Comparison of ENCODE assay signal across 9 cellular contexts in the genomic region with DNA sequence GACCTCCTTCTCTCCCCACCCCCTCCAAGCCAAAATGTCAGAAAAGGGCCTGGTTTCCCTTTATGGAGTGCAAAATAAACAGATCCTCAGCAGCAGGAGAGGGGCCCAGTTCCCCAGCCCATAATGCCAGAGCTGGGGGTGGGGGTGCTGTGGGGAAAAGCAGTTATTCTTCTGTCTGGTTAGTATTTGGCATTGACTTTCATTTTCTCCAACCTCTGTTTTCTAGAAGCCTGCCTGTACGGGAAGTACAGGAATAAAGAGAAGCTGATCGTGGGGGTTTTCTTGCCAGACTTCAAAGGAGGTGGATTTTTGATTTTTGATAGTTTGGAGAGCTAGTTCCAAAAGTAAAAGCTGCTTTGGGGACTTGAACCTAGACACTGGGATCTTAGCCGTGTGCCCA. TPM values are rescaled to one million over a fixed set of nuclear protein-coding genes. Genes with fewer than 3 reads are reported as not detected.
DNase-seq lines count a peak whose midpoint lies in the region; ATAC-seq, FAIRE-seq and TF ChIP-seq lines count a peak whose summit lies in the region.
"Had no signal": no experiment of that assay in that cellular context is flagged by ENCODE, and none has a peak within 500 bp of the region (broad histone marks: within the 10 kb centered on the region; RNA-seq: fewer than 3 reads in every experiment).

No MANE protein-coding gene starts in this region.

- H3K27me3 Mint-ChIP-seq in effector memory CD8-positive, alpha-beta T cell: no peaks in the 10 kb centered on the region

- H3K36me3 ChIP-seq in OCI-LY1 (ENCODE audit: insufficient read depth, low read length): peaks cover 13% of the 10 kb centered on the region; the same call in 1 of the 2 replicates
- no peaks in the 10 kb centered on the region for H3K36me3 ChIP-seq in rectal smooth muscle tissue (ENCODE audit: control insufficient read depth, insufficient read depth, low read length)

- peak overlapping the region; percentile 94 to 98 for H3K27ac Mint-ChIP-seq in effector memory CD8-positive, alpha-beta T cell

- no peaks in the 10 kb centered on the region for H3K9me3 Mint-ChIP-seq in effector memory CD8-positive, alpha-beta T cell

- H3K4me3 ChIP-seq in GM12864 (ENCODE audit: low read depth, low read length): peak overlapping the region; percentile 29
- peak overlapping the region; percentile 45 for H3K4me3 ChIP-seq in OCI-LY1 (ENCODE audit: low read depth, low read length, poor library complexity, severe bottlenecking)
- peak overlapping the region; percentile 17 for H3K4me3 ChIP-seq in rectal smooth muscle tissue (ENCODE audit: low read length)

- peak; percentile 18 for ATAC-seq in effector memory CD8-positive, alpha-beta T cell (replicated peaks)

- FAIRE-seq in D721Med (lab: Jason Lieb, UNC): no peak

- peaks cover 88% of the 10 kb centered on the region for H3K4me1 ChIP-seq in OCI-LY1 (ENCODE audit: insufficient read depth, low read length, severe bottlenecking)
- peaks cover 22% of the 10 kb centered on the region for H3K4me1 ChIP-seq in rectal smooth muscle tissue (ENCODE audit: control insufficient read depth, insufficient read depth, low read length)

- H3K27ac ChIP-seq in OCI-LY1 (ENCODE audit: low read depth, low read length, poor library complexity, severe bottlenecking): peak overlapping the region; percentile 99
- H3K27ac ChIP-seq in rectal smooth muscle tissue (ENCODE audit: low read depth, low read length): peak overlapping the region; percentile 82

- DNase-seq in GM12864 (ENCODE audit: low read depth) (no peak), D721Med (ENCODE audit: insufficient read length, low spot score) (no peak), GM19240 (ENCODE audit: insufficient read length, low spot score) (no peak), cerebellum (ENCODE audit: low spot score) (no peak), superior temporal gyrus (ENCODE audit: extremely low spot score) (no peak)
- no peak for DNase-seq in effector memory CD8-positive, alpha-beta T cell
- DNase-seq: erythroblast had no signal

- H3K4me2 ChIP-seq in OCI-LY1 (ENCODE audit: low read length): peak overlapping the region; percentile 89

- peaks cover 68% of the 10 kb centered on the region for H3K79me2 ChIP-seq in OCI-LY1 (ENCODE audit: insufficient read depth, low read length)

- peaks cover 85 to 92% of the 10 kb centered on the region in 2 donors for H3K4me1 Mint-ChIP-seq in effector memory CD8-positive, alpha-beta T cell (ENCODE audit: low read depth in 2 of 2)

- H3K9me3 ChIP-seq in OCI-LY1 (ENCODE audit: low read length): no peaks in the 10 kb centered on the region

- no peak overlapping the region for H2AFZ ChIP-seq in OCI-LY1 (ENCODE audit: low read length)

- H3F3A ChIP-seq in OCI-LY1 (ENCODE audit: insufficient read depth, low read length): no peaks in the 10 kb centered on the region

- H3K9ac ChIP-seq in OCI-LY1 (ENCODE audit: low read length) (peak overlapping the region; percentile 83), rectal smooth muscle tissue (ENCODE audit: low read length) (no peak overlapping the region)

- H3K36me3 Mint-ChIP-seq in effector memory CD8-positive, alpha-beta T cell (ENCODE audit: insufficient read depth): peaks cover 52% of the 10 kb centered on the region

- no peak for TF ChIP-seq CTCF in GM12864 (IDR thresholded peaks at IDR 0.05; ENCODE audit: low read depth, low read length, missing control alignments)
- TF ChIP-seq CTCF in OCI-LY1 (IDR thresholded peaks at IDR 0.05; ENCODE audit: low read length): no peak
- TF ChIP-seq CTCF in D721Med (IDR thresholded peaks at IDR 0.05; ENCODE audit: insufficient read depth, missing control alignments): no peak

- no peaks in the 10 kb centered on the region for H3K9me2 ChIP-seq in OCI-LY1 (ENCODE audit: low read depth, low read length)

- H3K27me3 ChIP-seq in OCI-LY1 (ENCODE audit: insufficient read depth, low read length): no peaks in the 10 kb centered on the region
- H3K27me3 ChIP-seq in rectal smooth muscle tissue (ENCODE audit: control insufficient read depth, insufficient read depth, low read length): no peaks in the 10 kb centered on the region

- no peaks in the 10 kb centered on the region for H4K20me1 ChIP-seq in OCI-LY1 (ENCODE audit: insufficient read depth, low read length)

- H3K4me3 Mint-ChIP-seq in effector memory CD8-positive, alpha-beta T cell: peak overlapping the region; percentile 83 to 93

RNA-seq across cellular contexts. Expression of gene FLI1, which starts 22.4 kb away (rescaled TPM):
- 7.3 TPM for total RNA-seq in cerebellum
